Comparison of ENCODE assay signal across 35 cellular contexts in genomic region chr16:12878973-12879372, GRCh38.
"Had no signal": no experiment of that assay in that cellular context is flagged by ENCODE, and none has a peak within 500 bp of the region (broad histone marks: within the 10 kb centered on the region; RNA-seq: fewer than 3 reads in every experiment).

No MANE protein-coding gene starts in this region.

- H3K9me3 ChIP-seq: MG63 had no signal

- H3K36me3 ChIP-seq: MG63 had no signal

- H3K27me3 ChIP-seq: MG63 had no signal

- H3K4me3 ChIP-seq: MG63 had no signal

- DNase-seq: Karpas-422, Kasumi-1, MG63, MM.1S, MV-4-11, NCI-H1048, NCI-H1092, NCI-H1092 treated with DMSO at 0.1 percent for 48 hours, NCI-H1105, NCI-H1105 treated with DMSO at 0.1 percent for 48 hours, NCI-H1417, NCI-H1417 treated with DMSO at 0.1 percent for 48 hours, NCI-H1436, NCI-H1436 treated with DMSO at 0.1 percent for 48 hours, NCI-H146, NCI-H1694, NCI-H1694 treated with DMSO at 0.1 percent for 48 hours, NCI-H187, NCI-H187 treated with DMSO at 0.1 percent for 48 hours, NCI-H1930, NCI-H2029, NCI-H2029 treated with DMSO at 0.1 percent for 48 hours, NCI-H2081, NCI-H2081 treated with DMSO at 0.1 percent for 48 hours, NCI-H2107, NCI-H2171, NCI-H2171 treated with DMSO at 0.1 percent for 48 hours, NCI-H2227 treated with DMSO at 0.1 percent for 48 hours, NCI-H226, NCI-H345, NCI-H446, NCI-H446 treated with DMSO at 0.1 percent for 48 hours, NCI-H510A, NCI-H510A treated with DMSO at 0.1 percent for 48 hours, NCI-H524 had no signal
